23 cellular contexts compared by ENCODE assay signal in genomic region chr2:137380610-137381009, GRCh38.
A peak's percentile ranks its signal among the peaks of the same experiment; 100 is the strongest.
DNase-seq lines count a peak whose midpoint lies in the region; ATAC-seq and TF ChIP-seq lines count a peak whose summit lies in the region.
"Had no signal": no experiment of that assay in that cellular context is flagged by ENCODE, and none has a peak within 500 bp of the region (broad histone marks: within the 10 kb centered on the region; RNA-seq: fewer than 3 reads in every experiment).

No MANE protein-coding gene starts in this region.

- H3K27me3 Mint-ChIP-seq in endothelial cell (ENCODE audit: unreplicated experiment): no peaks in the 10 kb centered on the region
- H3K27me3 Mint-ChIP-seq: activated T-cell treated with anti-CD3 and anti-CD28 coated beads, Interleukin-2, amount 50 U/mL, for 24 hours; CD4-positive, CD25-positive, alpha-beta regulatory T cell had no signal

- no peak for ATAC-seq in GM18868 (IDR thresholded peaks at IDR 0.05; ENCODE audit: unreplicated experiment)
- ATAC-seq: HCT116, heart right ventricle, natural killer cell, sciatic nerve had no signal

- no peaks in the 10 kb centered on the region for H3K9me2 ChIP-seq in GM23248 (ENCODE audit: insufficient read depth)

- no peak overlapping the region for H2AFZ ChIP-seq in GM23248

- H3K9me3 Mint-ChIP-seq in endothelial cell (ENCODE audit: unreplicated experiment): no peaks in the 10 kb centered on the region

- no peak overlapping the region for H3K4me3 Mint-ChIP-seq in endothelial cell (ENCODE audit: unreplicated experiment)
- H3K4me3 Mint-ChIP-seq: activated T-cell treated with anti-CD3 and anti-CD28 coated beads, Interleukin-2, amount 50 U/mL, for 24 hours; CD4-positive, CD25-positive, alpha-beta regulatory T cell; mesothelial cell of epicardium; natural killer cell had no signal

- H3K36me3 ChIP-seq in GM23248 (ENCODE audit: low read depth): no peaks in the 10 kb centered on the region
- H3K36me3 ChIP-seq: cardiac muscle cell, heart right ventricle, left ventricle myocardium inferior, SJCRH30, uterus had no signal

- no peaks in the 10 kb centered on the region for H3K9me3 ChIP-seq in GM23248 (ENCODE audit: low read depth)
- H3K9me3 ChIP-seq: left ventricle myocardium inferior, SJCRH30, uterus had no signal

- no peak overlapping the region for H3K27ac ChIP-seq in GM23248
- H3K27ac ChIP-seq: cardiac muscle cell, heart right ventricle, left ventricle myocardium inferior, SJCRH30, uterus had no signal

- WGBS in GM23248 (ENCODE audit: low coverage in 1 of 2, low lambda C conversion rate in 2 of 2, missing lambda C conversion rate in 2 of 2), 2 experiments: 8 to 9% methylated on average over 4 of the region's 4 CpGs

- H3K9ac ChIP-seq in GM23248: no peak overlapping the region

- peak; percentile 39 for DNase-seq in GM23248
- DNase-seq in LHCN-M2 (ENCODE audit: low read depth): peak; percentile 17
- DNase-seq in astrocyte of the spinal cord (ENCODE audit: low read depth, low spot score): peak; percentile 40
- peak; percentile 60 for DNase-seq in kidney tubule cell (ENCODE audit: low spot score)
- DNase-seq in endothelial cell (ENCODE audit: low spot score): no peak
- DNase-seq in NCI-H1417 treated with DMSO at 0.1 percent for 48 hours (lab: John Stamatoyannopoulos, UW): no peak
- DNase-seq: activated CD8-positive, alpha-beta memory T cell treated with anti-CD3 and anti-CD28 coated beads for 24 hours; activated T-cell treated with anti-CD3 and anti-CD28 coated beads, Interleukin-2, amount 50 U/mL, for 24 hours; CD4-positive, CD25-positive, alpha-beta regulatory T cell; heart right ventricle; Karpas-422; left ventricle myocardium inferior; natural killer cell; NCI-H1105; NCI-H526 treated with DMSO at 0.1 percent for 48 hours; OCI-M1; SJCRH30; uterus had no signal

- no peaks in the 10 kb centered on the region for H3K27me3 ChIP-seq in GM23248 (replicated peaks; ENCODE audit: insufficient read depth)
- H3K27me3 ChIP-seq: cardiac muscle cell, heart right ventricle, uterus had no signal

- H3K27ac Mint-ChIP-seq in endothelial cell (ENCODE audit: unreplicated experiment): no peak overlapping the region
- H3K27ac Mint-ChIP-seq: activated T-cell treated with anti-CD3 and anti-CD28 coated beads, Interleukin-2, amount 50 U/mL, for 24 hours; CD4-positive, CD25-positive, alpha-beta regulatory T cell; mesothelial cell of epicardium; natural killer cell had no signal

- H3K4me2 ChIP-seq in GM23248 (ENCODE audit: unreplicated experiment): no peak overlapping the region

- peaks cover 18% of the 10 kb centered on the region for H3K36me3 Mint-ChIP-seq in endothelial cell (ENCODE audit: low read depth, unreplicated experiment)
- H3K36me3 Mint-ChIP-seq: CD4-positive, CD25-positive, alpha-beta regulatory T cell; mesothelial cell of epicardium; natural killer cell had no signal

- H3K4me1 Mint-ChIP-seq in endothelial cell (ENCODE audit: unreplicated experiment): no peaks in the 10 kb centered on the region
- H3K4me1 Mint-ChIP-seq: CD4-positive, CD25-positive, alpha-beta regulatory T cell; natural killer cell had no signal

- no peak overlapping the region for H3K4me3 ChIP-seq in GM23248
- H3K4me3 ChIP-seq in astrocyte of the spinal cord (ENCODE audit: low read depth, low read length): no peak overlapping the region
- H3K4me3 ChIP-seq: cardiac muscle cell, heart right ventricle, left ventricle myocardium inferior, SJCRH30, uterus had no signal

- TF ChIP-seq CTCF in astrocyte of the spinal cord (IDR thresholded peaks at IDR 0.05; ENCODE audit: low read depth, low read length) (no peak), endothelial cell (IDR thresholded peaks at IDR 0.05; ENCODE audit: unreplicated experiment) (no peak)

- no peaks in the 10 kb centered on the region for H4K20me1 ChIP-seq in GM23248 (ENCODE audit: insufficient read depth)

- no peaks in the 10 kb centered on the region for H3F3A ChIP-seq in GM23248 (ENCODE audit: insufficient read depth)

- no peaks in the 10 kb centered on the region for H3K79me2 ChIP-seq in GM23248 (ENCODE audit: insufficient read depth)

- no peaks in the 10 kb centered on the region for H3K4me1 ChIP-seq in GM23248 (ENCODE audit: insufficient read depth)
- H3K4me1 ChIP-seq: heart right ventricle, left ventricle myocardium inferior, SJCRH30, uterus had no signal

- in situ Hi-C loops in GM23248 (cut with MboI): no loop called here
- in situ Hi-C loops in astrocyte of the spinal cord (cut with HindIII; ENCODE audit: low sequenced_read_pairs): no loop called here

Comparison
In these comparisons a context has a peak if more than half of its experiments do, and no peak if none do; other contexts are left out.
1. DNase-seq: peak in GM23248 (single experiment), LHCN-M2 (single experiment), astrocyte of the spinal cord (single experiment) and kidney tubule cell (single experiment); none in endothelial cell (single experiment) and NCI-H1417 treated with DMSO at 0.1 percent for 48 hours (single experiment).